In genomic region chr3:145094355-145094941, GRCh38 we compare ENCODE assay signal across 8 cellular contexts.
DNase-seq lines count a peak whose midpoint lies in the region; ATAC-seq and TF ChIP-seq lines count a peak whose summit lies in the region.

No MANE protein-coding gene starts in this region.

- H3K36me3 Mint-ChIP-seq in activated T-cell treated with anti-CD3 and anti-CD28 coated beads, Interleukin-2, amount 50 U/mL, for 72 hours (ENCODE audit: insufficient read depth in 2 of 2) = no peaks in the 10 kb centered on the region

- H3K27me3 ChIP-seq in A673 (replicated peaks; ENCODE audit: insufficient read depth, low read depth, low read length, poor library complexity) = no peaks in the 10 kb centered on the region

- intact Hi-C loops in A673 (cut with micrococcal nuclease; ENCODE audit: unreplicated experiment) = no loop called here

- POLR2A ChIA-PET in A673 (lab: Charles Lee; ENCODE audit: low non-redundant PET) = no interaction called here

- H3K27ac Mint-ChIP-seq in activated T-cell treated with anti-CD3 and anti-CD28 coated beads, Interleukin-2, amount 50 U/mL, for 72 hours = no peak overlapping the region

- H3K27me3 Mint-ChIP-seq in activated T-cell treated with anti-CD3 and anti-CD28 coated beads, Interleukin-2, amount 50 U/mL, for 72 hours (ENCODE audit: low read depth) = no peaks in the 10 kb centered on the region

- no peaks in the 10 kb centered on the region for H3K9me3 ChIP-seq in A673 (ENCODE audit: low read depth, low read length, poor library complexity, severe bottlenecking)

- no peak overlapping the region for H3K4me3 Mint-ChIP-seq in activated T-cell treated with anti-CD3 and anti-CD28 coated beads, Interleukin-2, amount 50 U/mL, for 72 hours

- no TSS peak for BruUV-seq in A673 (replicated peaks; lab: Mats Ljungman, UMichigan)

- H3K36me3 ChIP-seq in A673 (ENCODE audit: insufficient read depth, low read length, poor library complexity, severe bottlenecking) = no peaks in the 10 kb centered on the region

- no peaks in the 10 kb centered on the region for H3K4me1 Mint-ChIP-seq in activated T-cell treated with anti-CD3 and anti-CD28 coated beads, Interleukin-2, amount 50 U/mL, for 72 hours (ENCODE audit: low read depth)

- no peaks in the 10 kb centered on the region for H3K4me1 ChIP-seq in A673 (ENCODE audit: insufficient read depth, low read length, poor library complexity, severe bottlenecking)

- ATAC-seq in GM18868 (IDR thresholded peaks at IDR 0.05; ENCODE audit: unreplicated experiment) (peak; percentile 98), HG03025 (IDR thresholded peaks at IDR 0.05; ENCODE audit: low FRiP score, unreplicated experiment) (peak; percentile 93)
- no peak for ATAC-seq in activated T-cell treated with anti-CD3 and anti-CD28 coated beads, Interleukin-2, amount 50 U/mL, for 72 hours (replicated peaks in 1 of 2)

- DNase-seq in A673 (ENCODE audit: low spot score) = peak; percentile 48
- peak; percentile 43 for DNase-seq in NOMO-1 treated with DMSO at 0.1 percent for 48 hours (lab: John Stamatoyannopoulos, UW; ENCODE audit: unreplicated experiment)
- peak; percentile 33 for DNase-seq in fibroblast of the conjunctiva (ENCODE audit: low read depth)
- DNase-seq in activated CD4-positive, alpha-beta T cell treated with anti-CD3 and anti-CD28 coated beads for 48 hours = no peak
- DNase-seq in cerebellum (ENCODE audit: low spot score) = no peak
- no peak for DNase-seq in activated T-cell treated with anti-CD3 and anti-CD28 coated beads, Interleukin-2, amount 50 U/mL, for 72 hours

- no peak overlapping the region for H3K27ac ChIP-seq in A673 (ENCODE audit: low read depth, low read length, poor library complexity, severe bottlenecking)

- no peaks in the 10 kb centered on the region for H3K9me3 Mint-ChIP-seq in activated T-cell treated with anti-CD3 and anti-CD28 coated beads, Interleukin-2, amount 50 U/mL, for 72 hours

- TF ChIP-seq CTCF in A673 (conservative IDR thresholded peaks at IDR 0.05; ENCODE audit: low read depth, low read length) = no peak

- H3K4me3 ChIP-seq in A673 (ENCODE audit: low read depth, low read length, poor library complexity, severe bottlenecking) = no peak overlapping the region

- CTCF ChIA-PET in A673 (lab: Charles Lee) = no interaction called here

Comparison
In these comparisons a context has a peak if more than half of its experiments do, and no peak if none do; other contexts are left out.
1. DNase-seq: peak in A673 (single experiment), NOMO-1 treated with DMSO at 0.1 percent for 48 hours (single experiment) and fibroblast of the conjunctiva (single experiment); none in activated CD4-positive, alpha-beta T cell treated with anti-CD3 and anti-CD28 coated beads for 48 hours (single experiment), cerebellum (single experiment) and activated T-cell treated with anti-CD3 and anti-CD28 coated beads, Interleukin-2, amount 50 U/mL, for 72 hours (0 of 2).
2. ATAC-seq: peak in GM18868 (single experiment) and HG03025 (single experiment); none in activated T-cell treated with anti-CD3 and anti-CD28 coated beads, Interleukin-2, amount 50 U/mL, for 72 hours (0 of 2).